In the genomic region with DNA sequence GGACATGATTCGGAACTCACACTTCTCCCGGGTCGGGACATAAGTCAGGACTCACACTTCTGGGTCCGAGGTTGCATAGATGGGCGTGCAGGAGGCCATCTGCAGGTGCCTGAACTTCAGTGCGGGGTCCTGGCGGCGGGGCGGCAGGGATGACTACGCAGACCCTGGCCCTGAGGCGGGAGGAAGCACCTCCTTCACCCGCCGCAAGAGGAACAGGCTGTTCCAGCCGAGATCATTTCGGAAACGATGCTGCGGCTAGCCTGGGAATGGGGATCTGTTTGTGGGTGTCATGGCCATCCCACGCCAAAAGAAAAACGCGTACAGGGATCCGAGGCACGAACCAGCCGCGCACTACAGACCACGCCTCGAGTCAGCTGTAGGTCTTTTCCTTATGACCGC, we compare ENCODE assay signal across 26 cellular contexts.
DNase-seq lines count a peak whose midpoint lies in the region; ATAC-seq and TF ChIP-seq lines count a peak whose summit lies in the region.
"Had no signal": no experiment of that assay in that cellular context is flagged by ENCODE, and none has a peak within 500 bp of the region (broad histone marks: within the 10 kb centered on the region; RNA-seq: fewer than 3 reads in every experiment).

No MANE protein-coding gene starts in this region.

- no peak overlapping the region for H3K9ac ChIP-seq in neural progenitor cell

- intact Hi-C loops in Right ventricle myocardium superior (cut with DNase I) = no loop called here
- intact Hi-C loops in heart left ventricle (cut with DNase I) = no loop called here
- intact Hi-C loops in A673 (cut with micrococcal nuclease; ENCODE audit: unreplicated experiment) = no loop called here

- H3K27ac ChIP-seq in heart left ventricle (no peak overlapping the region), VCaP (peak overlapping the region; percentile 35), neural progenitor cell (no peak overlapping the region), A673 (ENCODE audit: low read depth, low read length, poor library complexity, severe bottlenecking) (no peak overlapping the region)
- H3K27ac ChIP-seq: gastroesophageal sphincter, PC-9, SJCRH30 had no signal

- ATAC-seq in Right ventricle myocardium superior (ENCODE audit: poor library complexity) (peak; percentile 16), heart left ventricle (no peak)
- ATAC-seq: natural killer cell had no signal

- H3K79me2 ChIP-seq in neural progenitor cell (ENCODE audit: low read depth) = no peaks in the 10 kb centered on the region

- no peak overlapping the region for H2AFZ ChIP-seq in neural progenitor cell (replicated peaks)
- H2AFZ ChIP-seq: PC-9 had no signal

- POLR2A ChIA-PET in A673 (lab: Charles Lee; ENCODE audit: low non-redundant PET) = no interaction called here

- no peak overlapping the region for H3K4me2 ChIP-seq in neural progenitor cell
- H3K4me2 ChIP-seq: PC-9, smooth muscle cell had no signal

- H3K36me3 ChIP-seq in heart left ventricle = no peaks in the 10 kb centered on the region
- no peaks in the 10 kb centered on the region for H3K36me3 ChIP-seq in neural progenitor cell
- no peaks in the 10 kb centered on the region for H3K36me3 ChIP-seq in A673 (ENCODE audit: insufficient read depth, low read length, poor library complexity, severe bottlenecking)
- H3K36me3 ChIP-seq: HAP-1, ovary, SJCRH30 had no signal

- DNase-seq in Right ventricle myocardium superior = no peak
- DNase-seq in heart left ventricle = no peak
- DNase-seq in neural progenitor cell (ENCODE audit: low spot score) = no peak
- DNase-seq in NCI-H226 = no peak
- no peak for DNase-seq in T-helper 9 cell
- DNase-seq in NCI-H1105 treated with DMSO at 0.1 percent for 48 hours (lab: John Stamatoyannopoulos, UW) = no peak
- DNase-seq in A673 (ENCODE audit: low spot score) = no peak
- DNase-seq: activated B cell treated with CpG ODN at 0.5 μM for 24 hours; activated CD4-positive, alpha-beta T cell treated with anti-CD3 and anti-CD28 coated beads, Interleukin-2, amount 50 U/mL, for 1 hour; activated naive CD4-positive, alpha-beta T cell treated with anti-CD3 and anti-CD28 coated beads for 36 hours; CD8-positive, alpha-beta memory T cell; hippocampal formation; Kasumi-1; natural killer cell; NCI-H1436; NCI-H2081; PC-9; stimulated activated CD4-positive, alpha-beta T cell treated with anti-CD3 and anti-CD28 coated beads, Interleukin-1b, Interleukin-23, amount 100 ng/mL, for 48 hours; stimulated activated naive CD8-positive, alpha-beta T cell treated with anti-CD3 and anti-CD28 coated beads, Interleukin-15, amount 100 ng/mL, for 72 hours had no signal

- H3K4me1 ChIP-seq in heart left ventricle (peaks cover 0 to 9% (median 0%) of the 10 kb centered on the region in 12 donors), neural progenitor cell (peaks cover 8% of the 10 kb centered on the region), A673 (ENCODE audit: insufficient read depth, low read length, poor library complexity, severe bottlenecking) (no peaks in the 10 kb centered on the region)
- H3K4me1 ChIP-seq: HAP-1 had no signal

- peaks cover 23% of the 10 kb centered on the region for H3K4me1 Mint-ChIP-seq in neural progenitor cell
- H3K4me1 Mint-ChIP-seq: CD8-positive, alpha-beta memory T cell; stimulated activated naive CD8-positive, alpha-beta T cell treated with anti-CD3 and anti-CD28 coated beads, Interleukin-15, amount 100 ng/mL, for 72 hours had no signal

- TF ChIP-seq CTCF in heart left ventricle (IDR thresholded peaks at IDR 0.05) = no peak
- TF ChIP-seq CTCF in VCaP (conservative IDR thresholded peaks at IDR 0.05) = no peak
- TF ChIP-seq CTCF in neural progenitor cell (IDR thresholded peaks at IDR 0.05) = no peak
- TF ChIP-seq CTCF in A673 (conservative IDR thresholded peaks at IDR 0.05; ENCODE audit: low read depth, low read length) = no peak

- TF ChIP-seq POLR2A in heart left ventricle (IDR thresholded peaks at IDR 0.05) = no peak

- peaks cover 21% of the 10 kb centered on the region for H3F3A ChIP-seq in neural progenitor cell (ENCODE audit: low read depth)

- H3K27me3 ChIP-seq in heart left ventricle = no peaks in the 10 kb centered on the region
- no peaks in the 10 kb centered on the region for H3K27me3 ChIP-seq in neural progenitor cell
- H3K27me3 ChIP-seq in A673 (replicated peaks; ENCODE audit: insufficient read depth, low read depth, low read length, poor library complexity) = no peaks in the 10 kb centered on the region
- H3K27me3 ChIP-seq: gastroesophageal sphincter, ovary, SJCRH30 had no signal

- H3K4me3 Mint-ChIP-seq in neural progenitor cell = no peak overlapping the region
- H3K4me3 Mint-ChIP-seq: activated B cell treated with CpG ODN at 0.5 μM for 24 hours; activated naive CD4-positive, alpha-beta T cell treated with anti-CD3 and anti-CD28 coated beads for 36 hours; CD8-positive, alpha-beta memory T cell; natural killer cell; stimulated activated naive CD8-positive, alpha-beta T cell treated with anti-CD3 and anti-CD28 coated beads, Interleukin-15, amount 100 ng/mL, for 72 hours had no signal

- H3K9me3 Mint-ChIP-seq in neural progenitor cell = peaks cover 8% of the 10 kb centered on the region

- BruUV-seq in A673 (replicated peaks; lab: Mats Ljungman, UMichigan) = no TSS peak

- peaks cover 2% of the 10 kb centered on the region for H3K36me3 Mint-ChIP-seq in neural progenitor cell
- H3K36me3 Mint-ChIP-seq: CD8-positive, alpha-beta memory T cell; natural killer cell had no signal

- H4K20me1 ChIP-seq in neural progenitor cell (ENCODE audit: low read depth) = no peaks in the 10 kb centered on the region

- peaks cover 0 to 7% (median 0%) of the 10 kb centered on the region in 12 donors for H3K9me3 ChIP-seq in heart left ventricle
- H3K9me3 ChIP-seq in neural progenitor cell (ENCODE audit: low read depth) = peaks cover 11% of the 10 kb centered on the region
- H3K9me3 ChIP-seq in A673 (ENCODE audit: low read depth, low read length, poor library complexity, severe bottlenecking) = no peaks in the 10 kb centered on the region
- H3K9me3 ChIP-seq: gastroesophageal sphincter, ovary had no signal

- H3K4me3 ChIP-seq in heart left ventricle = no peak overlapping the region
- no peak overlapping the region for H3K4me3 ChIP-seq in neural progenitor cell
- no peak overlapping the region for H3K4me3 ChIP-seq in A673 (ENCODE audit: low read depth, low read length, poor library complexity, severe bottlenecking)
- H3K4me3 ChIP-seq: gastroesophageal sphincter, HAP-1, mucosa of descending colon, ovary, PC-9, SJCRH30, smooth muscle cell had no signal

- peak overlapping the region; percentile 62 for H3K27ac Mint-ChIP-seq in neural progenitor cell
- H3K27ac Mint-ChIP-seq: activated B cell treated with CpG ODN at 0.5 μM for 24 hours; activated naive CD4-positive, alpha-beta T cell treated with anti-CD3 and anti-CD28 coated beads for 36 hours; natural killer cell; stimulated activated naive CD8-positive, alpha-beta T cell treated with anti-CD3 and anti-CD28 coated beads, Interleukin-15, amount 100 ng/mL, for 72 hours had no signal

- CTCF ChIA-PET in A673 (lab: Charles Lee) = no interaction called here

- 91 to 93% (median 92%) methylated on average over 18 to 27 of the region's 27 CpGs for WGBS in heart left ventricle, 4 donors

- H3K27me3 Mint-ChIP-seq in neural progenitor cell (ENCODE audit: insufficient read depth, low read depth) = peaks cover 10% of the 10 kb centered on the region
- H3K27me3 Mint-ChIP-seq: activated B cell treated with CpG ODN at 0.5 μM for 24 hours; stimulated activated naive CD8-positive, alpha-beta T cell treated with anti-CD3 and anti-CD28 coated beads, Interleukin-15, amount 100 ng/mL, for 72 hours had no signal
